In the genomic region with DNA sequence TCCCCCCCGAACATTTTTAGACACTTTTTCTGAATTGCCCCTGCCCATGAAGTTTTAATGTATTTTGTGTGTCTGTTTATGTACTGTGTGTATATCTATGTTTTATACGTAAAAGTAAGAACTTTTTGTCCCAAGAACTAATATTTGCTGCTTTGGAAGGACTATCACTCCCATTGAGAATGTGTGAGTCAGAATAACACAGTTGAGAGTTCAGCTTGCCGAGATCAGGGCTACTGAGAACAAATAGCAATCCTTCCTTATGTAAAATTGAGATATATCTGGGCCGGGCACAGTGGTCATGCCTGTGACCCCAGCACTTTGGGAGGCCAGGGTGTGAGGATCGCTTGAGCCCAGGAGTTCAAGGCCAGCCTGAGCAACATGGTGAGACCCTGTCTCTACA, we compare ENCODE assay signal across 30 cellular contexts.
"Had no signal": no experiment of that assay in that cellular context is flagged by ENCODE, and none has a peak within 500 bp of the region (broad histone marks: within the 10 kb centered on the region; RNA-seq: fewer than 3 reads in every experiment).

No MANE protein-coding gene starts in this region.

- H3K4me3 ChIP-seq: ascending aorta, cardiac muscle cell, MG63, SJCRH30, SK-N-MC had no signal

- DNase-seq: activated CD4-positive, alpha-beta memory T cell treated with anti-CD3 and anti-CD28 coated beads for 36 hours; activated CD4-positive, alpha-beta T cell treated with anti-CD3 and anti-CD28 coated beads, Interleukin-2, amount 50 U/mL, for 1 hour; activated gamma-delta T cell treated with Interleukin-2 at 50 U/mL for 16 hours; activated naive CD4-positive, alpha-beta T cell treated with anti-CD3 and anti-CD28 coated beads for 36 hours; activated T-cell treated with anti-CD3 and anti-CD28 coated beads, Interleukin-2, amount 50 U/mL, for 24 hours; amygdala; Karpas-422; KBM-7; MG63; NCI-H1048; NCI-H1105 treated with DMSO at 0.1 percent for 48 hours; NCI-H1436; NCI-H1694; NCI-H1930; NCI-H2081 treated with DMSO at 0.1 percent for 48 hours; NCI-H226; NCI-H446 treated with DMSO at 0.1 percent for 48 hours; NCI-H524; NCI-H69; NCI-H82; SHP77; SJCRH30 had no signal

- H3K27me3 ChIP-seq: ascending aorta, cardiac muscle cell, MG63, SJCRH30 had no signal

- H3K27me3 Mint-ChIP-seq: activated CD4-positive, alpha-beta memory T cell treated with anti-CD3 and anti-CD28 coated beads for 36 hours; activated T-cell treated with anti-CD3 and anti-CD28 coated beads, Interleukin-2, amount 50 U/mL, for 24 hours; central memory CD8-positive, alpha-beta T cell; IgD-negative memory B cell had no signal

- H3K27ac Mint-ChIP-seq: activated CD4-positive, alpha-beta memory T cell treated with anti-CD3 and anti-CD28 coated beads for 36 hours; activated naive CD4-positive, alpha-beta T cell treated with anti-CD3 and anti-CD28 coated beads for 36 hours; activated naive CD4-positive, alpha-beta T cell treated with anti-CD3 and anti-CD28 coated beads, Interleukin-2, amount 50 U/mL, for 72 hours; activated T-cell treated with anti-CD3 and anti-CD28 coated beads, Interleukin-2, amount 50 U/mL, for 24 hours; IgD-negative memory B cell had no signal

- H3K9me3 ChIP-seq: ascending aorta, MG63, SJCRH30 had no signal

- H3K4me1 ChIP-seq: ascending aorta, SJCRH30 had no signal

- ATAC-seq: activated naive CD4-positive, alpha-beta T cell treated with anti-CD3 and anti-CD28 coated beads, Interleukin-2, amount 50 U/mL, for 72 hours; Panc1 had no signal

- H3K4me3 Mint-ChIP-seq: activated CD4-positive, alpha-beta memory T cell treated with anti-CD3 and anti-CD28 coated beads for 36 hours; activated naive CD4-positive, alpha-beta T cell treated with anti-CD3 and anti-CD28 coated beads for 36 hours; activated T-cell treated with anti-CD3 and anti-CD28 coated beads, Interleukin-2, amount 50 U/mL, for 24 hours; central memory CD8-positive, alpha-beta T cell; IgD-negative memory B cell; T-helper 2 cell treated with Interferon-gamma antibody and Interleukin-4, amounts not matched to agents 5 μg/mL and 100 μg/mL, for 36 hours had no signal

- H3K9me3 Mint-ChIP-seq: activated CD4-positive, alpha-beta memory T cell treated with anti-CD3 and anti-CD28 coated beads for 36 hours; activated naive CD4-positive, alpha-beta T cell treated with anti-CD3 and anti-CD28 coated beads for 36 hours; activated naive CD4-positive, alpha-beta T cell treated with anti-CD3 and anti-CD28 coated beads, Interleukin-2, amount 50 U/mL, for 72 hours; activated T-cell treated with anti-CD3 and anti-CD28 coated beads, Interleukin-2, amount 50 U/mL, for 24 hours; central memory CD8-positive, alpha-beta T cell; IgD-negative memory B cell; T-helper 2 cell treated with Interferon-gamma antibody and Interleukin-4, amounts not matched to agents 5 μg/mL and 100 μg/mL, for 36 hours had no signal

- H3K27ac ChIP-seq: ascending aorta, cardiac muscle cell, SJCRH30, SK-N-MC had no signal
